15 cellular contexts compared by ENCODE assay signal in genomic region chr10:24418532-24418931, GRCh38.
A peak's percentile ranks its signal among the peaks of the same experiment; 100 is the strongest.
DNase-seq lines count a peak whose midpoint lies in the region; ATAC-seq and TF ChIP-seq lines count a peak whose summit lies in the region.
"Had no signal": no experiment of that assay in that cellular context is flagged by ENCODE, and none has a peak within 500 bp of the region (broad histone marks: within the 10 kb centered on the region; RNA-seq: fewer than 3 reads in every experiment).

No MANE protein-coding gene starts in this region.

- peaks cover 33% of the 10 kb centered on the region for H3K79me2 ChIP-seq in parathyroid adenoma

- H3K9ac ChIP-seq in parathyroid adenoma = no peak overlapping the region

- H3K9me3 ChIP-seq in parathyroid adenoma (ENCODE audit: control insufficient read depth, low read length) = no peaks in the 10 kb centered on the region
- H3K9me3 ChIP-seq: ovary, upper lobe of left lung had no signal

- peaks cover 8% of the 10 kb centered on the region for H3K4me1 ChIP-seq in parathyroid adenoma

- H3K4me3 ChIP-seq in cardiac fibroblast (replicated peaks in 1 of 2; ENCODE audit: low read depth in 2 of 2, low read length in 2 of 2) (no peak overlapping the region), parathyroid adenoma (ENCODE audit: low read depth, low read length) (no peak overlapping the region)
- H3K4me3 ChIP-seq: ovary, upper lobe of left lung had no signal

- H3K36me3 ChIP-seq in parathyroid adenoma (ENCODE audit: control insufficient read depth, insufficient read depth, low read length) = no peaks in the 10 kb centered on the region
- H3K36me3 ChIP-seq: ovary, upper lobe of left lung had no signal

- H3K27me3 ChIP-seq in parathyroid adenoma (ENCODE audit: control insufficient read depth, insufficient read depth, low read length) = no peaks in the 10 kb centered on the region
- H3K27me3 ChIP-seq: ovary, upper lobe of left lung had no signal

- no peak overlapping the region for H3K27ac ChIP-seq in parathyroid adenoma
- H3K27ac ChIP-seq: HL-60, ovary, upper lobe of left lung had no signal

- ATAC-seq in GM18511 (IDR thresholded peaks at IDR 0.05; ENCODE audit: unreplicated experiment) = no peak
- ATAC-seq: Panc1 had no signal

- DNase-seq in DMS53 (lab: John Stamatoyannopoulos, UW) = peak; percentile 17
- no peak for DNase-seq in DMS53 treated with DMSO at 0.1 percent for 48 hours (lab: John Stamatoyannopoulos, UW; ENCODE audit: unreplicated experiment)
- DNase-seq in cardiac fibroblast (ENCODE audit: low read depth in 2 of 2) = peak; percentile 3 to 22
- no peak for DNase-seq in NCI-H1694 (lab: John Stamatoyannopoulos, UW)
- no peak for DNase-seq in SKM-1 treated with dmso at 0.1 percent for 144 hours (lab: John Stamatoyannopoulos, UW; ENCODE audit: unreplicated experiment)
- DNase-seq: DMS79 treated with DMSO at 0.1 percent for 48 hours, GOT3, mesendoderm, ovary, upper lobe of left lung had no signal

- TF ChIP-seq CTCF in LNCAP (IDR thresholded peaks at IDR 0.05) (peak; percentile 27; the same call in 1 of the 2 replicates), cardiac fibroblast (IDR thresholded peaks at IDR 0.05; ENCODE audit: low read depth, low read length) (peak; percentile 24), parathyroid adenoma (IDR thresholded peaks at IDR 0.05) (peak; percentile 5)

- no peak overlapping the region for H3K4me2 ChIP-seq in parathyroid adenoma (ENCODE audit: low read length)

- H2AFZ ChIP-seq in parathyroid adenoma = no peak overlapping the region

Comparison
In these comparisons a context has a peak if more than half of its experiments do, and no peak if none do; other contexts are left out.
1. DNase-seq: peak in DMS53 (single experiment) and cardiac fibroblast (2 of 2); none in DMS53 treated with DMSO at 0.1 percent for 48 hours (single experiment), NCI-H1694 (single experiment) and SKM-1 treated with dmso at 0.1 percent for 144 hours (single experiment).
2. Peak in every context shown above with its lines, with median percentiles within 50 percentile points of each other: CTCF ChIP-seq.